In the genomic region with DNA sequence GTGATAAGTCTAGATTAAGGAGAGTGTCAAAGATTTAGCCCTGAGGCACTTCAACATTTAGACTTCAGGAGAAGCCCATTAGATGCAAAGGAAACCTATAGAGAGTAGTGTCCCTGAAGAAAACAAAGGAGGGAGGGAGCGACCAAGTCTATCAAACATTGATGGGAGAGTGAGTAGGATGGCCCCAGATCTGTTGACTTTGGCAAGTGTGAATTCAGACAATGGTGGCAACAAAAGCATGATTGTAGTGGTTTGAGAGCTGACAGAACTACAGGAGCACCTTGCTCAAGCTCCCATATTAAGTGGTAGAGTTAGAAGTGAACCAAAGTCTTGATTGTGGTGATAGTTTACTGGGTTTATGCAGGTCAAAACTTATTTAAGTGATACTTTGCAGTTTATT, we compare ENCODE assay signal across 8 cellular contexts. TPM values are rescaled to one million over a fixed set of nuclear protein-coding genes. Genes with fewer than 3 reads are reported as not detected.
DNase-seq lines count a peak whose midpoint lies in the region; FAIRE-seq and TF ChIP-seq lines count a peak whose summit lies in the region.

No MANE protein-coding gene starts in this region.

- peak overlapping the region; percentile 89 for H3K4me2 ChIP-seq in GM23248 (ENCODE audit: unreplicated experiment)

- peak overlapping the region; percentile 96 for H2AFZ ChIP-seq in GM23248

- peak overlapping the region; percentile 88 for H3K4me3 ChIP-seq in GM23248
- H3K4me3 ChIP-seq in SK-N-MC, result peak overlapping the region; percentile 100
- peak overlapping the region; percentile 96 for H3K4me3 ChIP-seq in fibroblast of pulmonary artery (replicated peaks; ENCODE audit: low read depth, low read length)
- H3K4me3 ChIP-seq in skeletal muscle cell (ENCODE audit: low read depth, low read length), result peak overlapping the region; percentile 89

- no peak for TF ChIP-seq CTCF in fibroblast of pulmonary artery (IDR thresholded peaks at IDR 0.05; ENCODE audit: low read length, missing control alignments)
- no peak for TF ChIP-seq CTCF in GM10266 (IDR thresholded peaks at IDR 0.05; ENCODE audit: control insufficient read depth, insufficient read depth, low read depth, missing control alignments)

- H4K20me1 ChIP-seq in GM23248 (ENCODE audit: insufficient read depth), result peaks cover 14% of the 10 kb centered on the region; the same call in 1 of the 2 replicates

- peaks cover 21% of the 10 kb centered on the region for H3K4me1 ChIP-seq in GM23248 (ENCODE audit: insufficient read depth)

- no peaks in the 10 kb centered on the region for H3K36me3 ChIP-seq in GM23248 (ENCODE audit: low read depth)
- H3K36me3 ChIP-seq in SK-N-MC (ENCODE audit: insufficient read depth, low read length), result peaks cover 22% of the 10 kb centered on the region

- H3K79me2 ChIP-seq in GM23248 (ENCODE audit: insufficient read depth), result peaks cover 46% of the 10 kb centered on the region

- H3K9ac ChIP-seq in GM23248, result peak overlapping the region; percentile 92
- H3K9ac ChIP-seq in SK-N-MC (ENCODE audit: insufficient read length), result peak overlapping the region; percentile 98

- 0 out of 2 replicates have a peak, but pooled peaks cover 4% of the 10 kb centered on the region for H3F3A ChIP-seq in GM23248 (ENCODE audit: insufficient read depth)

- H3K9me2 ChIP-seq in GM23248 (ENCODE audit: insufficient read depth), result no peaks in the 10 kb centered on the region

- no peaks in the 10 kb centered on the region for H3K27me3 ChIP-seq in GM23248 (replicated peaks; ENCODE audit: insufficient read depth)

- FAIRE-seq in RCC 7860 (lab: Jason Lieb, UNC), result no peak

- H3K9me3 ChIP-seq in GM23248 (ENCODE audit: low read depth), result no peaks in the 10 kb centered on the region
- H3K9me3 ChIP-seq in SK-N-MC (ENCODE audit: low read depth, low read length), result no peaks in the 10 kb centered on the region

- in situ Hi-C loops in GM23248 (cut with MboI), result no loop called here

- DNase-seq in GM23248 (no peak), SK-N-MC (ENCODE audit: low read depth, low spot score) (no peak), fibroblast of pulmonary artery (ENCODE audit: low read depth) (no peak), skeletal muscle cell (ENCODE audit: low read depth) (no peak), NCI-H2171 (lab: John Stamatoyannopoulos, UW) (no peak), GM10266 (ENCODE audit: extremely low spot score) (no peak), RCC 7860 (ENCODE audit: low spot score) (no peak)
- no peak for DNase-seq in effector CD4-positive, alpha-beta T cell

- H3K27ac ChIP-seq in GM23248, result peak overlapping the region; percentile 88
- no peak overlapping the region for H3K27ac ChIP-seq in SK-N-MC

- WGBS in GM23248 (ENCODE audit: low coverage in 1 of 2, low lambda C conversion rate in 2 of 2, missing lambda C conversion rate in 2 of 2), 2 experiments, result 45% methylated on average over 1 of the region's 1 CpG

RNA-seq across cellular contexts. Expression of a gene that starts 1.0 kb away (rescaled TPM):
- total RNA-seq in GM23248 (2014; rRNA removed; shearing (Covaris generic)), result 31.3 and 42.0 TPM in 2 replicates
- 35.5 and 39.7 TPM in 2 replicates for polyA plus RNA-seq in GM23248 (2016; fragmentation: Nextera tagmentation; extraction: Ambion mirVana)

RNA-seq across cellular contexts. Expression of a gene that starts 13.2 kb away (rescaled TPM):
- 5.2 and 6.5 TPM in 2 replicates for total RNA-seq in GM23248 (2014; rRNA removed; shearing (Covaris generic))
- polyA plus RNA-seq in GM23248 (2016; fragmentation: Nextera tagmentation; extraction: Ambion mirVana), result 7.1 and 7.3 TPM in 2 replicates

RNA-seq across cellular contexts. Expression of a gene that starts 14.0 kb away (rescaled TPM):
- 62.3 and 64.8 TPM in 2 replicates for total RNA-seq in GM23248 (2014; rRNA removed; shearing (Covaris generic))
- 72.1 and 78.9 TPM in 2 replicates for polyA plus RNA-seq in GM23248 (2016; fragmentation: Nextera tagmentation; extraction: Ambion mirVana)

RNA-seq across cellular contexts. Expression of a gene that starts 46.8 kb away (rescaled TPM):
- 23.9 and 27.3 TPM in 2 replicates for total RNA-seq in GM23248 (2014; rRNA removed; shearing (Covaris generic))
- polyA plus RNA-seq in GM23248 (2016; fragmentation: Nextera tagmentation; extraction: Ambion mirVana), result 23.6 and 32.7 TPM in 2 replicates

RNA-seq across cellular contexts. Expression of a gene that starts 47.4 kb away (rescaled TPM):
- 33.5 and 41.4 TPM in 2 replicates for total RNA-seq in GM23248 (2014; rRNA removed; shearing (Covaris generic))
- 59.2 and 61.2 TPM in 2 replicates for polyA plus RNA-seq in GM23248 (2016; fragmentation: Nextera tagmentation; extraction: Ambion mirVana)
